In the genomic region with DNA sequence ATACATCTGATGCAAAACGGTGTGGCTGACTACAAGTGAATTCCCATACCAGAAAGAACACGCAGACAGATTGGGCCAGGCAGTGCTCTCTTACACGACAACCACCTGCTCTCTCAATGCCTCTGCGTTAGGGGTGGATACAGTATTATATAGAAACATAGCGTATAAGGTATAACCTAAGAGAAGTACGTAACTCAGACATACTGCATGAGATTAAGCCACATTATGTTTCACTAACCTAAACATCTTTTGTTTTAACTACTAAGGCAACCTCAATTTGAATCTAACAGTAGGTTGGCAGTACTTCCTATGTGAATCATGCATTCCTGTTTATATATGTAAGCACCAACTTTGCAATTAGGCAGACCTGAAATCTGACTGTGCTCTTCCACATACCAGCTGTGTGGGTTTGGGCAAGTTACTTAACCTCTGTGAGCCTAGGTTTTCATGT, we compare ENCODE assay signal across 8 cellular contexts. TPM values are rescaled to one million over a fixed set of nuclear protein-coding genes. Genes with fewer than 3 reads are reported as not detected.
DNase-seq lines count a peak whose midpoint lies in the region; ATAC-seq and TF ChIP-seq lines count a peak whose summit lies in the region.

No MANE protein-coding gene starts in this region.

- intact Hi-C loops in left colon (cut with DNase I, micrococcal nuclease) = loop anchor here in 1 of 2 donors (10.0 kb wide), 1 partner anchor 200 kb away; no protein-coding TSS in a partner anchor

- H3K36me3 Mint-ChIP-seq in activated T-cell treated with anti-CD3 and anti-CD28 coated beads, Interleukin-2, amount 50 U/mL, for 24 hours (ENCODE audit: low read depth) = no peaks in the 10 kb centered on the region

- in situ Hi-C loops in G401 (cut with HindIII; ENCODE audit: low sequenced_read_pairs) = no loop called here

- H3K27me3 Mint-ChIP-seq in activated T-cell treated with anti-CD3 and anti-CD28 coated beads, Interleukin-2, amount 50 U/mL, for 24 hours = peaks cover 28% of the 10 kb centered on the region

- peak overlapping the region; percentile 44 for H3K9ac ChIP-seq in DND-41 (ENCODE audit: low read depth, low read length)

- no peak overlapping the region for H3K4me3 ChIP-seq in DND-41 (ENCODE audit: low read depth in 1 of 2, low read length in 2 of 2)

- peak overlapping the region; percentile 9 for H3K4me3 Mint-ChIP-seq in activated T-cell treated with anti-CD3 and anti-CD28 coated beads, Interleukin-2, amount 50 U/mL, for 24 hours

- no peaks in the 10 kb centered on the region for H3K27me3 ChIP-seq in DND-41 (ENCODE audit: insufficient read depth, low read length, poor library complexity)

- peak overlapping the region; percentile 83 for H3K27ac Mint-ChIP-seq in activated T-cell treated with anti-CD3 and anti-CD28 coated beads, Interleukin-2, amount 50 U/mL, for 24 hours

- H3K4me2 ChIP-seq in DND-41 (ENCODE audit: insufficient read depth, low read length) = peak overlapping the region; percentile 17

- peaks cover 4% of the 10 kb centered on the region for H3K36me3 ChIP-seq in DND-41 (ENCODE audit: insufficient read depth, low read length)

- H3K79me2 ChIP-seq in DND-41 (ENCODE audit: insufficient read depth, low read length) = no peaks in the 10 kb centered on the region

- peak overlapping the region; percentile 58 for H2AFZ ChIP-seq in DND-41 (ENCODE audit: low read depth, low read length)

- H3K4me1 ChIP-seq in DND-41 (ENCODE audit: insufficient read depth, low read length) = peaks cover 30% of the 10 kb centered on the region

- TF ChIP-seq CTCF in DND-41 (IDR thresholded peaks at IDR 0.05; ENCODE audit: borderline replicate concordance, extremely low read depth, low read length, poor library complexity, severe bottlenecking) = no peak

- peaks cover 50% of the 10 kb centered on the region for H3K4me1 Mint-ChIP-seq in activated T-cell treated with anti-CD3 and anti-CD28 coated beads, Interleukin-2, amount 50 U/mL, for 24 hours (ENCODE audit: low read depth)

- peak; percentile 48 for DNase-seq in DND-41
- DNase-seq in HPDE6-E6E7 (ENCODE audit: extremely low spot score) = peak; percentile 76
- DNase-seq in activated T-cell treated with anti-CD3 and anti-CD28 coated beads, Interleukin-2, amount 50 U/mL, for 24 hours = no peak
- peak; percentile 66 for DNase-seq in iris pigment epithelial cell (ENCODE audit: low read depth)
- DNase-seq in left colon = no peak
- no peak for DNase-seq in NCI-H1694 treated with DMSO at 0.1 percent for 48 hours (lab: John Stamatoyannopoulos, UW)
- no peak for DNase-seq in G401 (ENCODE audit: low spot score)
- no peak for DNase-seq in HT-29 (ENCODE audit: low spot score)

- H3K9me3 Mint-ChIP-seq in activated T-cell treated with anti-CD3 and anti-CD28 coated beads, Interleukin-2, amount 50 U/mL, for 24 hours = no peaks in the 10 kb centered on the region

- no peaks in the 10 kb centered on the region for H4K20me1 ChIP-seq in DND-41 (ENCODE audit: insufficient read depth, low read length)

- H3K9me3 ChIP-seq in DND-41 (ENCODE audit: insufficient read depth, low read length, severe bottlenecking) = no peaks in the 10 kb centered on the region

- ATAC-seq in DND-41 (ENCODE audit: insufficient read depth, low read depth) (peak; percentile 91), left colon (no peak)

- H3K27ac ChIP-seq in DND-41 (ENCODE audit: low read length) = peak overlapping the region; percentile 88

RNA-seq across cellular contexts. Expression of a gene that starts 58.1 kb away (rescaled TPM):
- total RNA-seq in left colon = 10 to 100 TPM; 29.7 to 35.6 TPM
- 72.8 and 82.1 TPM in 2 replicates for total RNA-seq in G401 (2014; rRNA removed; shearing (Covaris generic))
- total RNA-seq in HT-29 (2014; rRNA removed; shearing (Covaris generic)) = 40.5 and 42.3 TPM in 2 replicates

Comparison
In these comparisons a context has a peak if more than half of its experiments do, and no peak if none do; other contexts are left out.
1. DNase-seq: peak in DND-41 (single experiment), HPDE6-E6E7 (single experiment) and iris pigment epithelial cell (single experiment); none in activated T-cell treated with anti-CD3 and anti-CD28 coated beads, Interleukin-2, amount 50 U/mL, for 24 hours (single experiment), left colon (0 of 2), NCI-H1694 treated with DMSO at 0.1 percent for 48 hours (single experiment), G401 (single experiment) and HT-29 (single experiment).